16 cellular contexts compared by ENCODE assay signal in the genomic region with DNA sequence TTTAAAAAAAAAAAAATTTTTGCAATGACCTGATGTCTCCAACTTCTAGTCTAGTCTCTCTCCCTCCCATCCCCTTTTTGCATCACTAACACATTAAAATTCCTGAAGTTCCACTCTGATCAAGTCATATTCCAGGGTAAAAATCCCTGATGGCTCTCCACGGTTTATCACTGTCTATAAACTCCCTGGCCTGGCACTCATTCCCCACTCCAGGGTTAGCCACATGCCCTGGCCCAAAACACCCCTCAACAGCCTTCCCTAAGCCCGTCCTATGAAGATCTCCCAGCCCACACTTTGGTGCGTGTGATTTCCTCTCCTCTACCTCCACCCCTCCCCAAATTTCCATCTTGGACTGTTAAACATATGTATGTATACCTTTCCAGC.
DNase-seq lines count a peak whose midpoint lies in the region; ATAC-seq lines count a peak whose summit lies in the region.
"Had no signal": no experiment of that assay in that cellular context is flagged by ENCODE, and none has a peak within 500 bp of the region (broad histone marks: within the 10 kb centered on the region; RNA-seq: fewer than 3 reads in every experiment).

No MANE protein-coding gene starts in this region.

- ATAC-seq in left ventricle myocardium superior (peak; percentile 72), Right ventricle myocardium inferior (no peak), T-helper 17 cell (no peak), esophagus mucosa (no peak)

- intact Hi-C loops in left ventricle myocardium superior (cut with micrococcal nuclease), result no loop called here
- intact Hi-C loops in Right ventricle myocardium inferior (cut with DNase I), result no loop called here

- no peak overlapping the region for H3K4me2 ChIP-seq in mesenchymal stem cell (ENCODE audit: low read length, poor library complexity, severe bottlenecking)
- H3K4me2 ChIP-seq: PC-9 had no signal

- H2BK5ac ChIP-seq in mesenchymal stem cell (ENCODE audit: low read depth, low read length, poor library complexity, severe bottlenecking), result no peak overlapping the region

- DNase-seq in left ventricle myocardium superior (no peak), Right ventricle myocardium inferior (ENCODE audit: missing footprints) (no peak), T-helper 17 cell (no peak), mesenchymal stem cell (peak; percentile 66), SK-N-DZ (ENCODE audit: low spot score) (no peak)
- DNase-seq in activated effector memory CD4-positive, alpha-beta T cell treated with anti-CD3 and anti-CD28 coated beads, Interleukin-2, amount 50 U/mL, for 16 hours, result no peak
- DNase-seq in effector memory CD4-positive, alpha-beta T cell, result no peak
- DNase-seq: 8988T; activated T-cell treated with anti-CD3 and anti-CD28 coated beads, Interleukin-2, amount 50 U/mL, for 1 hour; COR-L47; NCI-H1930; NCI-H526; ovary; PC-9; T-helper 2 cell had no signal

- H3K27me3 ChIP-seq in mesenchymal stem cell (ENCODE audit: control insufficient read depth in 1 of 2, insufficient read depth in 1 of 2, low read length in 2 of 2), result no peaks in the 10 kb centered on the region
- no peaks in the 10 kb centered on the region for H3K27me3 ChIP-seq in effector memory CD4-positive, alpha-beta T cell (replicated peaks; ENCODE audit: control insufficient read depth, insufficient read depth, low read length, poor library complexity, severe bottlenecking)
- H3K27me3 ChIP-seq: ovary had no signal

- H3K14ac ChIP-seq in mesenchymal stem cell (ENCODE audit: low read length in 2 of 2), result peak overlapping the region in 1 of 2 experiments; percentile 38

- peak overlapping the region; percentile 74 to 75 for H3K18ac ChIP-seq in mesenchymal stem cell (ENCODE audit: low read depth in 1 of 2, low read length in 2 of 2)

- peak overlapping the region; percentile 54 to 74 for H2BK12ac ChIP-seq in mesenchymal stem cell (ENCODE audit: low read length in 2 of 2)

- peak overlapping the region; percentile 81 for H3K27ac Mint-ChIP-seq in T-helper 17 cell

- peaks cover 17% of the 10 kb centered on the region for H3K4me1 Mint-ChIP-seq in T-helper 17 cell

- H4K91ac ChIP-seq in mesenchymal stem cell (ENCODE audit: low read length), result peak overlapping the region; percentile 86

- H3K36me3 ChIP-seq in mesenchymal stem cell (ENCODE audit: control insufficient read depth in 1 of 2, insufficient read depth in 2 of 2, low read depth in 1 of 2, low read length in 2 of 2), result no peaks in the 10 kb centered on the region
- no peaks in the 10 kb centered on the region for H3K36me3 ChIP-seq in effector memory CD4-positive, alpha-beta T cell (ENCODE audit: control insufficient read depth, insufficient read depth, low read length)
- H3K36me3 ChIP-seq: ovary had no signal

- peaks cover 3% of the 10 kb centered on the region for H3K36me3 Mint-ChIP-seq in T-helper 17 cell (ENCODE audit: low read depth)

- H4K8ac ChIP-seq in mesenchymal stem cell (ENCODE audit: low read length), result peak overlapping the region; percentile 87

- H2AFZ ChIP-seq in mesenchymal stem cell (ENCODE audit: low read depth, low read length), result no peak overlapping the region
- H2AFZ ChIP-seq: PC-9 had no signal

- H3K4me1 ChIP-seq in mesenchymal stem cell (ENCODE audit: control insufficient read depth, insufficient read depth, low read depth, low read length), result peaks cover 8% of the 10 kb centered on the region
- H3K4me1 ChIP-seq in effector memory CD4-positive, alpha-beta T cell (ENCODE audit: control insufficient read depth, insufficient read depth, low read length, poor library complexity, severe bottlenecking), result no peaks in the 10 kb centered on the region

- H2AK5ac ChIP-seq in mesenchymal stem cell (ENCODE audit: low read length, severe bottlenecking), result peak overlapping the region; percentile 87

- H3K9ac ChIP-seq in mesenchymal stem cell (ENCODE audit: low read length), result no peak overlapping the region

- no peak overlapping the region for H3K4me3 ChIP-seq in mesenchymal stem cell (ENCODE audit: insufficient read depth in 1 of 2, low read depth in 1 of 2, low read length in 2 of 2)
- H3K4me3 ChIP-seq in effector memory CD4-positive, alpha-beta T cell (ENCODE audit: insufficient read depth, low read depth, low read length, poor library complexity, severe bottlenecking), result no peak overlapping the region
- H3K4me3 ChIP-seq: ovary, PC-9 had no signal

- peak overlapping the region; percentile 98 for H3K27ac ChIP-seq in mesenchymal stem cell (ENCODE audit: low read length, poor library complexity, severe bottlenecking)
- no peak overlapping the region for H3K27ac ChIP-seq in effector memory CD4-positive, alpha-beta T cell (ENCODE audit: insufficient read depth, low read length, poor library complexity, severe bottlenecking)
- H3K27ac ChIP-seq: ovary, PC-9 had no signal

- H2BK15ac ChIP-seq in mesenchymal stem cell (ENCODE audit: low read depth, poor library complexity, severe bottlenecking), result no peak overlapping the region

- H3K4me3 Mint-ChIP-seq in T-helper 17 cell, result no peak overlapping the region

- H3K4ac ChIP-seq in mesenchymal stem cell (ENCODE audit: low read depth in 1 of 2, low read length in 2 of 2), result peak overlapping the region in 1 of 2 experiments; percentile 55

- H3K79me1 ChIP-seq in mesenchymal stem cell (replicated peaks; ENCODE audit: low read length, poor library complexity, severe bottlenecking), result peaks cover 8% of the 10 kb centered on the region

- H3K23ac ChIP-seq in mesenchymal stem cell (ENCODE audit: low read length in 2 of 2), result no peak overlapping the region

- H3K9me3 ChIP-seq in T-helper 17 cell (ENCODE audit: control insufficient read depth, low read length, poor library complexity, severe bottlenecking) (no peaks in the 10 kb centered on the region), mesenchymal stem cell (ENCODE audit: control insufficient read depth, low read length) (no peaks in the 10 kb centered on the region)
- H3K9me3 ChIP-seq in effector memory CD4-positive, alpha-beta T cell (ENCODE audit: control insufficient read depth, low read length), result no peaks in the 10 kb centered on the region
- H3K9me3 ChIP-seq: ovary had no signal

- 28% methylated on average over 3 of the region's 3 CpGs for WGBS in mesenchymal stem cell

- H3K27me3 Mint-ChIP-seq in T-helper 17 cell, result no peaks in the 10 kb centered on the region

- H2BK120ac ChIP-seq in mesenchymal stem cell (ENCODE audit: low read depth, low read length), result peak overlapping the region; percentile 73
